Comparison of ENCODE assay signal across 1 cellular context in genomic region chr16:19014456-19014855, GRCh38.
TF ChIP-seq lines count a peak whose summit lies in the region.

No MANE protein-coding gene starts in this region.

TF ChIP-seq in H1, 55 proteins besides CTCF, POLR2A, EP300 and RAD21:
- TF ChIP-seq KDM5A (IDR thresholded peaks at IDR 0.05; ENCODE audit: low read length) (no peak), E2F6 (IDR thresholded peaks at IDR 0.05) (no peak), RNF2 (IDR thresholded peaks at IDR 0.05; ENCODE audit: borderline replicate concordance, low read depth, low read length, missing control alignments, poor library complexity, severe bottlenecking) (no peak), HDAC2 (IDR thresholded peaks at IDR 0.05; ENCODE audit: borderline replicate concordance in 1 of 2, low read depth in 2 of 2, low read length in 2 of 2) (no peak)
